Comparison of ENCODE assay signal across 1 cellular context in the genomic region with DNA sequence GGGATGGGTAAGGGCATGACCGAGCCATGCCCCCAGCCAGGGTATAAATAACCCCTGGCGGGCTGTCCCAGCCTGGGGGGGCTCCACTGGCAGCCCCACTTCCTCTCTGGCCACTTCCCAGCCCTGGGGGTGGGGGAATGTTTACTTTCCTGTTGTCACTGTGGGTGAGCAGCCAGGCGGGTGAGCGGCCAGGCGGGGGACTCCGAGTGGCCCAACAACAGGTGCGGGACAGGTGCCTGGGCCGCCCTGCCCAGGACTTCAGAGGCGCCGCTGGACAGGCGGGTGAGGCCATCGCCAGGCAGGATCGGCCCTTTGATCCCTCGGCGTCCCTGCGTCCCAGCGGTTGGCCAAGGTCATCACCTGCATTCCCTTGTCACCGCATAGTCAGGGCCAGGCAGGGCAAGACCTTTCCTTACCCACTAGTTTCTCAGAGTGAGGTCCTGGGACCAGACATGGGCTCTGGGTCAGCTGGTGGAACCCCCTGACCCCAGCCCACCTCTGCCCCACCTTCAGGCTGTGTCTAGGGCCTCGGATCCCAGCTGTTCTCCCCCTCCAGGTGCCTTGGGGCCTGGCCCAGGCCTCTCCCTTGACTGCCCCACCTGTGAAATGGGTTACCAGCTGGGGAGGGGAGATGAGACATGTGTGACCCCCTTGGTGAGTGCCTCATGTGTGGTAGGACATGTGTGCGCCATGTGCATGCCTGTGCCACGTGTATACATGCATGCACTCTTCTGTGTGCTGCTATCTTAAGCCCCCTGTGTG.
TF ChIP-seq lines count a peak whose summit lies in the region.

No MANE protein-coding gene starts in this region.

TF ChIP-seq in HepG2, 621 proteins besides CTCF, POLR2A, EP300 and RAD21 (continued from another document and continues in another):
- TF ChIP-seq, protein P1, sequence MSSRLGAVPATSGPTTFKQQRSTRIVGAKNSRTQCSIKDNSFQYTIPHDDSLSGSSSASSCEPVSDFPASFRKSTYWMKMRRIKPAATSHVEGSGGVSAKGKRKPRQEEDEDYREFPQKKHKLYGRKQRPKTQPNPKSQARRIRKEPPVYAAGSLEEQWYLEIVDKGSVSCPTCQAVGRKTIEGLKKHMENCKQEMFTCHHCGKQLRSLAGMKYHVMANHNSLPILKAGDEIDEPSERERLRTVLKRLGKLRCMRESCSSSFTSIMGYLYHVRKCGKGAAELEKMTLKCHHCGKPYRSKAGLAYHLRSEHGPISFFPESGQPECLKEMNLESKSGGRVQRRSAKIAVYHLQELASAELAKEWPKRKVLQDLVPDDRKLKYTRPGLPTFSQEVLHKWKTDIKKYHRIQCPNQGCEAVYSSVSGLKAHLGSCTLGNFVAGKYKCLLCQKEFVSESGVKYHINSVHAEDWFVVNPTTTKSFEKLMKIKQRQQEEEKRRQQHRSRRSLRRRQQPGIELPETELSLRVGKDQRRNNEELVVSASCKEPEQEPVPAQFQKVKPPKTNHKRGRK (CRISPR knock-in tag; IDR thresholded peaks at IDR 0.05) = no peak
- TF ChIP-seq, protein P2, sequence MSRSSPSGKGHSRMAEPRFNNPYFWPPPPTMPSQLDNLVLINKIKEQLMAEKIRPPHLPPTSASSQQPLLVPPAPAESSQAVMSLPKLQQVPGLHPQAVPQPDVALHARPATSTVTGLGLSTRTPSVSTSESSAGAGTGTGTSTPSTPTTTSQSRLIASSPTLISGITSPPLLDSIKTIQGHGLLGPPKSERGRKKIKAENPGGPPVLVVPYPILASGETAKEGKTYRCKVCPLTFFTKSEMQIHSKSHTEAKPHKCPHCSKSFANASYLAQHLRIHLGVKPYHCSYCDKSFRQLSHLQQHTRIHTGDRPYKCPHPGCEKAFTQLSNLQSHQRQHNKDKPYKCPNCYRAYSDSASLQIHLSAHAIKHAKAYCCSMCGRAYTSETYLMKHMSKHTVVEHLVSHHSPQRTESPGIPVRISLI (CRISPR knock-in tag; IDR thresholded peaks at IDR 0.05; ENCODE audit: borderline replicate concordance) = peak; percentile 64; the same call in 1 of the 2 replicates
- TF ChIP-seq PTBP1 (IDR thresholded peaks at IDR 0.05; ENCODE audit: low read depth, low read length, poor library complexity, severe bottlenecking) = peak; percentile 54
- peak; percentile 80; the same call in 1 of the 2 replicates for TF ChIP-seq PCBP1 (IDR thresholded peaks at IDR 0.05; ENCODE audit: borderline replicate concordance, low read depth, low read length)
- peak; percentile 93 for TF ChIP-seq ZNF350 (CRISPR knock-in tag; IDR thresholded peaks at IDR 0.05; ENCODE audit: borderline replicate concordance, low read depth)
- TF ChIP-seq, protein P3, sequence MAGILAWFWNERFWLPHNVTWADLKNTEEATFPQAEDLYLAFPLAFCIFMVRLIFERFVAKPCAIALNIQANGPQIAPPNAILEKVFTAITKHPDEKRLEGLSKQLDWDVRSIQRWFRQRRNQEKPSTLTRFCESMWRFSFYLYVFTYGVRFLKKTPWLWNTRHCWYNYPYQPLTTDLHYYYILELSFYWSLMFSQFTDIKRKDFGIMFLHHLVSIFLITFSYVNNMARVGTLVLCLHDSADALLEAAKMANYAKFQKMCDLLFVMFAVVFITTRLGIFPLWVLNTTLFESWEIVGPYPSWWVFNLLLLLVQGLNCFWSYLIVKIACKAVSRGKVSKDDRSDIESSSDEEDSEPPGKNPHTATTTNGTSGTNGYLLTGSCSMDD (CRISPR knock-in tag; IDR thresholded peaks at IDR 0.05) = no peak
- TF ChIP-seq RBFOX2 (IDR thresholded peaks at IDR 0.05; ENCODE audit: low read depth, low read length) = 0 out of 2 replicates have a peak, but pooled peaks have one; percentile 31
- peak; percentile 95 for TF ChIP-seq ZNF264 (CRISPR knock-in tag; IDR thresholded peaks at IDR 0.05)
- TF ChIP-seq, protein P4, sequence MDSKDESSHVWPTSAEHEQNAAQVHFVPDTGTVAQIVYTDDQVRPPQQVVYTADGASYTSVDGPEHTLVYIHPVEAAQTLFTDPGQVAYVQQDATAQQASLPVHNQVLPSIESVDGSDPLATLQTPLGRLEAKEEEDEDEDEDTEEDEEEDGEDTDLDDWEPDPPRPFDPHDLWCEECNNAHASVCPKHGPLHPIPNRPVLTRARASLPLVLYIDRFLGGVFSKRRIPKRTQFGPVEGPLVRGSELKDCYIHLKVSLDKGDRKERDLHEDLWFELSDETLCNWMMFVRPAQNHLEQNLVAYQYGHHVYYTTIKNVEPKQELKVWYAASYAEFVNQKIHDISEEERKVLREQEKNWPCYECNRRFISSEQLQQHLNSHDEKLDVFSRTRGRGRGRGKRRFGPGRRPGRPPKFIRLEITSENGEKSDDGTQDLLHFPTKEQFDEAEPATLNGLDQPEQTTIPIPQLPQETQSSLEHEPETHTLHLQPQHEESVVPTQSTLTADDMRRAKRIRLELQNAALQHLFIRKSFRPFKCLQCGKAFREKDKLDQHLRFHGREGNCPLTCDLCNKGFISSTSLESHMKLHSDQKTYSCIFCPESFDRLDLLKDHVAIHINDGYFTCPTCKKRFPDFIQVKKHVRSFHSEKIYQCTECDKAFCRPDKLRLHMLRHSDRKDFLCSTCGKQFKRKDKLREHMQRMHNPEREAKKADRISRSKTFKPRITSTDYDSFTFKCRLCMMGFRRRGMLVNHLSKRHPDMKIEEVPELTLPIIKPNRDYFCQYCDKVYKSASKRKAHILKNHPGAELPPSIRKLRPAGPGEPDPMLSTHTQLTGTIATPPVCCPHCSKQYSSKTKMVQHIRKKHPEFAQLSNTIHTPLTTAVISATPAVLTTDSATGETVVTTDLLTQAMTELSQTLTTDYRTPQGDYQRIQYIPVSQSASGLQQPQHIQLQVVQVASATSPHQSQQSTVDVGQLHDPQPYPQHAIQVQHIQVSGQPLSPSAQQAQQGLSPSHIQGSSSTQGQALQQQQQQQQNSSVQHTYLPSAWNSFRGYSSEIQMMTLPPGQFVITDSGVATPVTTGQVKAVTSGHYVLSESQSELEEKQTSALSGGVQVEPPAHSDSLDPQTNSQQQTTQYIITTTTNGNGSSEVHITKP (CRISPR knock-in tag; IDR thresholded peaks at IDR 0.05; ENCODE audit: low read depth) = peak; percentile 84
- TF ChIP-seq, protein P5, sequence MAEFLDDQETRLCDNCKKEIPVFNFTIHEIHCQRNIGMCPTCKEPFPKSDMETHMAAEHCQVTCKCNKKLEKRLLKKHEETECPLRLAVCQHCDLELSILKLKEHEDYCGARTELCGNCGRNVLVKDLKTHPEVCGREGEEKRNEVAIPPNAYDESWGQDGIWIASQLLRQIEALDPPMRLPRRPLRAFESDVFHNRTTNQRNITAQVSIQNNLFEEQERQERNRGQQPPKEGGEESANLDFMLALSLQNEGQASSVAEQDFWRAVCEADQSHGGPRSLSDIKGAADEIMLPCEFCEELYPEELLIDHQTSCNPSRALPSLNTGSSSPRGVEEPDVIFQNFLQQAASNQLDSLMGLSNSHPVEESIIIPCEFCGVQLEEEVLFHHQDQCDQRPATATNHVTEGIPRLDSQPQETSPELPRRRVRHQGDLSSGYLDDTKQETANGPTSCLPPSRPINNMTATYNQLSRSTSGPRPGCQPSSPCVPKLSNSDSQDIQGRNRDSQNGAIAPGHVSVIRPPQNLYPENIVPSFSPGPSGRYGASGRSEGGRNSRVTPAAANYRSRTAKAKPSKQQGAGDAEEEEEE (CRISPR knock-in tag; IDR thresholded peaks at IDR 0.05; ENCODE audit: borderline replicate concordance) = peak; percentile 81; the same call in 1 of the 2 replicates
- no peak for TF ChIP-seq SP140L (CRISPR knock-in tag; IDR thresholded peaks at IDR 0.05; ENCODE audit: borderline replicate concordance)
- TF ChIP-seq CC2D1A (CRISPR knock-in tag; IDR thresholded peaks at IDR 0.05) = no peak
- no peak for TF ChIP-seq TCF12 (IDR thresholded peaks at IDR 0.05)
- peak; percentile 100 for TF ChIP-seq TCF12 (CRISPR knock-in tag; IDR thresholded peaks at IDR 0.05)
- TF ChIP-seq KDM1A (CRISPR knock-in tag; IDR thresholded peaks at IDR 0.05) = peak; percentile 95
- TF ChIP-seq, protein P6, sequence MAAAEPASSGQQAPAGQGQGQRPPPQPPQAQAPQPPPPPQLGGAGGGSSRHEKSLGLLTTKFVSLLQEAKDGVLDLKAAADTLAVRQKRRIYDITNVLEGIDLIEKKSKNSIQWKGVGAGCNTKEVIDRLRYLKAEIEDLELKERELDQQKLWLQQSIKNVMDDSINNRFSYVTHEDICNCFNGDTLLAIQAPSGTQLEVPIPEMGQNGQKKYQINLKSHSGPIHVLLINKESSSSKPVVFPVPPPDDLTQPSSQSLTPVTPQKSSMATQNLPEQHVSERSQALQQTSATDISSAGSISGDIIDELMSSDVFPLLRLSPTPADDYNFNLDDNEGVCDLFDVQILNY (CRISPR knock-in tag; conservative IDR thresholded peaks at IDR 0.05) = 0 out of 2 replicates have a peak, but pooled peaks have one; percentile 42
- TF ChIP-seq, protein P7, sequence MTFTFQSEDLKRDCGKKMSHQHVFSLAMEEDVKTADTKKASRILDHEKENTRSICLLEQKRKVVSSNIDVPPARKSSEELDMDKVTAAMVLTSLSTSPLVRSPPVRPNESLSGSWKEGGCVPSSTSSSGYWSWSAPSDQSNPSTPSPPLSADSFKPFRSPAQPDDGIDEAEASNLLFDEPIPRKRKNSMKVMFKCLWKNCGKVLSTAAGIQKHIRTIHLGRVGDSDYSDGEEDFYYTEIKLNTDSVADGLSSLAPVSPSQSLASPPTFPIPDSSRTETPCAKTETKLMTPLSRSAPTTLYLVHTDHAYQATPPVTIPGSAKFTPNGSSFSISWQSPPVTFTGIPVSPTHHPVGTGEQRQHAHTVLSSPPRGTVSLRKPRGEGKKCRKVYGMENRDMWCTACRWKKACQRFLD (CRISPR knock-in tag; IDR thresholded peaks at IDR 0.05; ENCODE audit: borderline replicate concordance) = no peak
- TF ChIP-seq, protein P8, sequence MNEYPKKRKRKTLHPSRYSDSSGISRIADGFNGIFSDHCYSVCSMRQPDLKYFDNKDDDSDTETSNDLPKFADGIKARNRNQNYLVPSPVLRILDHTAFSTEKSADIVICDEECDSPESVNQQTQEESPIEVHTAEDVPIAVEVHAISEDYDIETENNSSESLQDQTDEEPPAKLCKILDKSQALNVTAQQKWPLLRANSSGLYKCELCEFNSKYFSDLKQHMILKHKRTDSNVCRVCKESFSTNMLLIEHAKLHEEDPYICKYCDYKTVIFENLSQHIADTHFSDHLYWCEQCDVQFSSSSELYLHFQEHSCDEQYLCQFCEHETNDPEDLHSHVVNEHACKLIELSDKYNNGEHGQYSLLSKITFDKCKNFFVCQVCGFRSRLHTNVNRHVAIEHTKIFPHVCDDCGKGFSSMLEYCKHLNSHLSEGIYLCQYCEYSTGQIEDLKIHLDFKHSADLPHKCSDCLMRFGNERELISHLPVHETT (CRISPR knock-in tag; conservative IDR thresholded peaks at IDR 0.05) = peak; percentile 84
- TF ChIP-seq, protein P9, sequence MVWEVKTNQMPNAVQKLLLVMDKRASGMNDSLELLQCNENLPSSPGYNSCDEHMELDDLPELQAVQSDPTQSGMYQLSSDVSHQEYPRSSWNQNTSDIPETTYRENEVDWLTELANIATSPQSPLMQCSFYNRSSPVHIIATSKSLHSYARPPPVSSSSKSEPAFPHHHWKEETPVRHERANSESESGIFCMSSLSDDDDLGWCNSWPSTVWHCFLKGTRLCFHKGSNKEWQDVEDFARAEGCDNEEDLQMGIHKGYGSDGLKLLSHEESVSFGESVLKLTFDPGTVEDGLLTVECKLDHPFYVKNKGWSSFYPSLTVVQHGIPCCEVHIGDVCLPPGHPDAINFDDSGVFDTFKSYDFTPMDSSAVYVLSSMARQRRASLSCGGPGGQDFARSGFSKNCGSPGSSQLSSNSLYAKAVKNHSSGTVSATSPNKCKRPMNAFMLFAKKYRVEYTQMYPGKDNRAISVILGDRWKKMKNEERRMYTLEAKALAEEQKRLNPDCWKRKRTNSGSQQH (CRISPR knock-in tag; IDR thresholded peaks at IDR 0.05; ENCODE audit: low read depth) = no peak
- TF ChIP-seq, protein P10, sequence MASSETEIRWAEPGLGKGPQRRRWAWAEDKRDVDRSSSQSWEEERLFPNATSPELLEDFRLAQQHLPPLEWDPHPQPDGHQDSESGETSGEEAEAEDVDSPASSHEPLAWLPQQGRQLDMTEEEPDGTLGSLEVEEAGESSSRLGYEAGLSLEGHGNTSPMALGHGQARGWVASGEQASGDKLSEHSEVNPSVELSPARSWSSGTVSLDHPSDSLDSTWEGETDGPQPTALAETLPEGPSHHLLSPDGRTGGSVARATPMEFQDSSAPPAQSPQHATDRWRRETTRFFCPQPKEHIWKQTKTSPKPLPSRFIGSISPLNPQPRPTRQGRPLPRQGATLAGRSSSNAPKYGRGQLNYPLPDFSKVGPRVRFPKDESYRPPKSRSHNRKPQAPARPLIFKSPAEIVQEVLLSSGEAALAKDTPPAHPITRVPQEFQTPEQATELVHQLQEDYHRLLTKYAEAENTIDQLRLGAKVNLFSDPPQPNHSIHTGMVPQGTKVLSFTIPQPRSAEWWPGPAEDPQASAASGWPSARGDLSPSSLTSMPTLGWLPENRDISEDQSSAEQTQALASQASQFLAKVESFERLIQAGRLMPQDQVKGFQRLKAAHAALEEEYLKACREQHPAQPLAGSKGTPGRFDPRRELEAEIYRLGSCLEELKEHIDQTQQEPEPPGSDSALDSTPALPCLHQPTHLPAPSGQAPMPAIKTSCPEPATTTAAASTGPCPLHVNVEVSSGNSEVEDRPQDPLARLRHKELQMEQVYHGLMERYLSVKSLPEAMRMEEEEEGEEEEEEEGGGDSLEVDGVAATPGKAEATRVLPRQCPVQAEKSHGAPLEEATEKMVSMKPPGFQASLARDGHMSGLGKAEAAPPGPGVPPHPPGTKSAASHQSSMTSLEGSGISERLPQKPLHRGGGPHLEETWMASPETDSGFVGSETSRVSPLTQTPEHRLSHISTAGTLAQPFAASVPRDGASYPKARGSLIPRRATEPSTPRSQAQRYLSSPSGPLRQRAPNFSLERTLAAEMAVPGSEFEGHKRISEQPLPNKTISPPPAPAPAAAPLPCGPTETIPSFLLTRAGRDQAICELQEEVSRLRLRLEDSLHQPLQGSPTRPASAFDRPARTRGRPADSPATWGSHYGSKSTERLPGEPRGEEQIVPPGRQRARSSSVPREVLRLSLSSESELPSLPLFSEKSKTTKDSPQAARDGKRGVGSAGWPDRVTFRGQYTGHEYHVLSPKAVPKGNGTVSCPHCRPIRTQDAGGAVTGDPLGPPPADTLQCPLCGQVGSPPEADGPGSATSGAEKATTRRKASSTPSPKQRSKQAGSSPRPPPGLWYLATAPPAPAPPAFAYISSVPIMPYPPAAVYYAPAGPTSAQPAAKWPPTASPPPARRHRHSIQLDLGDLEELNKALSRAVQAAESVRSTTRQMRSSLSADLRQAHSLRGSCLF (CRISPR knock-in tag; IDR thresholded peaks at IDR 0.05; ENCODE audit: borderline replicate concordance) = no peak
- no peak; the same call in 1 of the 2 replicates for TF ChIP-seq HHEX (CRISPR knock-in tag; IDR thresholded peaks at IDR 0.05)
- peak; percentile 95 for TF ChIP-seq ZMYM3 (CRISPR knock-in tag; IDR thresholded peaks at IDR 0.05)
- no peak for TF ChIP-seq ZNF138 (CRISPR knock-in tag; IDR thresholded peaks at IDR 0.05; ENCODE audit: low read depth)
- peak; percentile 88; the same call in 1 of the 2 replicates for TF ChIP-seq ZNF747 (CRISPR knock-in tag; IDR thresholded peaks at IDR 0.05; ENCODE audit: borderline replicate concordance)
- TF ChIP-seq ZNF260 (CRISPR knock-in tag; IDR thresholded peaks at IDR 0.05; ENCODE audit: borderline replicate concordance, low read depth) = no peak
- no peak for TF ChIP-seq ZKSCAN5 (CRISPR knock-in tag; IDR thresholded peaks at IDR 0.05)
- TF ChIP-seq SP4 (CRISPR knock-in tag; IDR thresholded peaks at IDR 0.05) = peak; percentile 8; the same call in 1 of the 2 replicates
